1 cellular context compared by ENCODE assay signal in the genomic region with DNA sequence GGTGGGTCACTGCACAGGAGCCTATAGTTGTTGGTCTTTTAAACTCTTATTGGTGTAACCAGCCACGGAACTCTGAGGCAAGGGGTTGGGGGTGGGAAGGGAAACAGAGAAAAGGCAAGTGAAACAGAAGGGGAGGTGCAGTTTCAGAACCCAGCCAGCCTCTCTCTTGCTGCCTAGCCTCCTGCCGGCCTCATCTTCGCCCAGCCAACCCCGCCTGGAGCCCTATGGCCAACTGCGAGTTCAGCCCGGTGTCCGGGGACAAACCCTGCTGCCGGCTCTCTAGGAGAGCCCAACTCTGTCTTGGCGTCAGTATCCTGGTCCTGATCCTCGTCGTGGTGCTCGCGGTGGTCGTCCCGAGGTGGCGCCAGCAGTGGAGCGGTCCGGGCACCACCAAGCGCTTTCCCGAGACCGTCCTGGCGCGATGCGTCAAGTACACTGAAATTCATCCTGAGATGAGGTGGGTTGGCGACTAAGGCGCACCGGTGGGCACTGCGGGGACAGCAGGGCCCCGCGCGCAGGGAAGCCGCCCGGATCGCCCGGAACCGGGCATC.
TF ChIP-seq lines count a peak whose summit lies in the region.

A gene (plus strand): TSS at position 138 of the 551 bp plus-strand sequence. CDS start 87 bp downstream, at position 225.

TF ChIP-seq in GM12878, 131 proteins besides CTCF, POLR2A, EP300 and RAD21 (continued from another document):
- TF ChIP-seq MXI1 (IDR thresholded peaks at IDR 0.05; ENCODE audit: low read depth, low read length) (no peak; the same call in 1 of the 2 replicates), BACH1 (IDR thresholded peaks at IDR 0.05; ENCODE audit: borderline replicate concordance) (0 out of 2 replicates have a peak, but pooled peaks have one; percentile 18), EGR1 (IDR thresholded peaks at IDR 0.05; ENCODE audit: borderline replicate concordance in 1 of 2, low read depth in 2 of 2, low read length in 2 of 2) (peak in 1 of 2 experiments; percentile 29; a peak in 1 of 3 replicates), NR2F1 (conservative IDR thresholded peaks at IDR 0.05) (no peak), CHD1 (IDR thresholded peaks at IDR 0.05; ENCODE audit: low read depth, low read length) (no peak), RELA (IDR thresholded peaks at IDR 0.05; ENCODE audit: borderline replicate concordance, partially characterized antibody) (peak; percentile 15), MYB (IDR thresholded peaks at IDR 0.05; ENCODE audit: borderline replicate concordance, low read depth, low read length) (no peak), EED (IDR thresholded peaks at IDR 0.05; ENCODE audit: low read depth) (no peak), NR2C1 (IDR thresholded peaks at IDR 0.05) (no peak), MTA2 (IDR thresholded peaks at IDR 0.05; ENCODE audit: low read depth) (peak; percentile 26; the same call in 1 of the 2 replicates), JUNB (IDR thresholded peaks at IDR 0.05) (no peak), CBFB (IDR thresholded peaks at IDR 0.05; ENCODE audit: low read depth) (peak; percentile 49; the same call in 1 of the 2 replicates), ETV6 (conservative IDR thresholded peaks at IDR 0.05 in 1 of 2, IDR thresholded peaks at IDR 0.05 in 1 of 2; ENCODE audit: borderline replicate concordance in 1 of 2, low read depth in 1 of 2) (peak in 1 of 2 experiments; percentile 82; a peak in 2 of 4 replicates), IKZF1 (conservative IDR thresholded peaks at IDR 0.05) (peak; percentile 56), WRNIP1 (IDR thresholded peaks at IDR 0.05; ENCODE audit: borderline replicate concordance, low read depth, low read length) (no peak), CREM (IDR thresholded peaks at IDR 0.05; ENCODE audit: low read depth) (no peak), ATF7 (IDR thresholded peaks at IDR 0.05; ENCODE audit: low read depth) (peak; percentile 33; the same call in 1 of the 2 replicates), SMAD5 (IDR thresholded peaks at IDR 0.05; ENCODE audit: low read depth) (no peak), CBX5 (IDR thresholded peaks at IDR 0.05; ENCODE audit: low read depth) (no peak), PML (IDR thresholded peaks at IDR 0.05; ENCODE audit: low read length) (peak; percentile 46; the same call in 1 of the 2 replicates), NBN (IDR thresholded peaks at IDR 0.05) (peak; percentile 46), IKZF2 (IDR thresholded peaks at IDR 0.05) (peak; percentile 20 to 60; a peak in 3 of 4 replicates), TCF12 (IDR thresholded peaks at IDR 0.05; ENCODE audit: low read depth, low read length) (0 out of 2 replicates have a peak, but pooled peaks have one; percentile 4), ZNF24 (IDR thresholded peaks at IDR 0.05) (no peak), CREB1 (IDR thresholded peaks at IDR 0.05; ENCODE audit: low read depth) (no peak), CHD4 (IDR thresholded peaks at IDR 0.05) (no peak), POLR2AphosphoS5 (IDR thresholded peaks at IDR 0.05; ENCODE audit: low read length) (peak; percentile 86)
- TF ChIP-seq, protein P1, sequence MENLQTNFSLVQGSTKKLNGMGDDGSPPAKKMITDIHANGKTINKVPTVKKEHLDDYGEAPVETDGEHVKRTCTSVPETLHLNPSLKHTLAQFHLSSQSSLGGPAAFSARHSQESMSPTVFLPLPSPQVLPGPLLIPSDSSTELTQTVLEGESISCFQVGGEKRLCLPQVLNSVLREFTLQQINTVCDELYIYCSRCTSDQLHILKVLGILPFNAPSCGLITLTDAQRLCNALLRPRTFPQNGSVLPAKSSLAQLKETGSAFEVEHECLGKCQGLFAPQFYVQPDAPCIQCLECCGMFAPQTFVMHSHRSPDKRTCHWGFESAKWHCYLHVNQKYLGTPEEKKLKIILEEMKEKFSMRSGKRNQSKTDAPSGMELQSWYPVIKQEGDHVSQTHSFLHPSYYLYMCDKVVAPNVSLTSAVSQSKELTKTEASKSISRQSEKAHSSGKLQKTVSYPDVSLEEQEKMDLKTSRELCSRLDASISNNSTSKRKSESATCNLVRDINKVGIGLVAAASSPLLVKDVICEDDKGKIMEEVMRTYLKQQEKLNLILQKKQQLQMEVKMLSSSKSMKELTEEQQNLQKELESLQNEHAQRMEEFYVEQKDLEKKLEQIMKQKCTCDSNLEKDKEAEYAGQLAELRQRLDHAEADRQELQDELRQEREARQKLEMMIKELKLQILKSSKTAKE (IDR thresholded peaks at IDR 0.05; ENCODE audit: low read depth, poor library complexity, severe bottlenecking) = no peak
- TF ChIP-seq, protein P2, sequence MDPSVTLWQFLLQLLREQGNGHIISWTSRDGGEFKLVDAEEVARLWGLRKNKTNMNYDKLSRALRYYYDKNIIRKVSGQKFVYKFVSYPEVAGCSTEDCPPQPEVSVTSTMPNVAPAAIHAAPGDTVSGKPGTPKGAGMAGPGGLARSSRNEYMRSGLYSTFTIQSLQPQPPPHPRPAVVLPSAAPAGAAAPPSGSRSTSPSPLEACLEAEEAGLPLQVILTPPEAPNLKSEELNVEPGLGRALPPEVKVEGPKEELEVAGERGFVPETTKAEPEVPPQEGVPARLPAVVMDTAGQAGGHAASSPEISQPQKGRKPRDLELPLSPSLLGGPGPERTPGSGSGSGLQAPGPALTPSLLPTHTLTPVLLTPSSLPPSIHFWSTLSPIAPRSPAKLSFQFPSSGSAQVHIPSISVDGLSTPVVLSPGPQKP (IDR thresholded peaks at IDR 0.05; ENCODE audit: low read depth, low read length) = no peak
- TF ChIP-seq, protein P3, sequence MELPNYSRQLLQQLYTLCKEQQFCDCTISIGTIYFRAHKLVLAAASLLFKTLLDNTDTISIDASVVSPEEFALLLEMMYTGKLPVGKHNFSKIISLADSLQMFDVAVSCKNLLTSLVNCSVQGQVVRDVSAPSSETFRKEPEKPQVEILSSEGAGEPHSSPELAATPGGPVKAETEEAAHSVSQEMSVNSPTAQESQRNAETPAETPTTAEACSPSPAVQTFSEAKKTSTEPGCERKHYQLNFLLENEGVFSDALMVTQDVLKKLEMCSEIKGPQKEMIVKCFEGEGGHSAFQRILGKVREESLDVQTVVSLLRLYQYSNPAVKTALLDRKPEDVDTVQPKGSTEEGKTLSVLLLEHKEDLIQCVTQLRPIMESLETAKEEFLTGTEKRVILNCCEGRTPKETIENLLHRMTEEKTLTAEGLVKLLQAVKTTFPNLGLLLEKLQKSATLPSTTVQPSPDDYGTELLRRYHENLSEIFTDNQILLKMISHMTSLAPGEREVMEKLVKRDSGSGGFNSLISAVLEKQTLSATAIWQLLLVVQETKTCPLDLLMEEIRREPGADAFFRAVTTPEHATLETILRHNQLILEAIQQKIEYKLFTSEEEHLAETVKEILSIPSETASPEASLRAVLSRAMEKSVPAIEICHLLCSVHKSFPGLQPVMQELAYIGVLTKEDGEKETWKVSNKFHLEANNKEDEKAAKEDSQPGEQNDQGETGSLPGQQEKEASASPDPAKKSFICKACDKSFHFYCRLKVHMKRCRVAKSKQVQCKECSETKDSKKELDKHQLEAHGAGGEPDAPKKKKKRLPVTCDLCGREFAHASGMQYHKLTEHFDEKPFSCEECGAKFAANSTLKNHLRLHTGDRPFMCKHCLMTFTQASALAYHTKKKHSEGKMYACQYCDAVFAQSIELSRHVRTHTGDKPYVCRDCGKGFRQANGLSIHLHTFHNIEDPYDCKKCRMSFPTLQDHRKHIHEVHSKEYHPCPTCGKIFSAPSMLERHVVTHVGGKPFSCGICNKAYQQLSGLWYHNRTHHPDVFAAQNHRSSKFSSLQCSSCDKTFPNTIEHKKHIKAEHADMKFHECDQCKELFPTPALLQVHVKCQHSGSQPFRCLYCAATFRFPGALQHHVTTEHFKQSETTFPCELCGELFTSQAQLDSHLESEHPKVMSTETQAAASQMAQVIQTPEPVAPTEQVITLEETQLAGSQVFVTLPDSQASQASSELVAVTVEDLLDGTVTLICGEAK (IDR thresholded peaks at IDR 0.05; ENCODE audit: borderline replicate concordance) = no peak
- TF ChIP-seq, protein P4, sequence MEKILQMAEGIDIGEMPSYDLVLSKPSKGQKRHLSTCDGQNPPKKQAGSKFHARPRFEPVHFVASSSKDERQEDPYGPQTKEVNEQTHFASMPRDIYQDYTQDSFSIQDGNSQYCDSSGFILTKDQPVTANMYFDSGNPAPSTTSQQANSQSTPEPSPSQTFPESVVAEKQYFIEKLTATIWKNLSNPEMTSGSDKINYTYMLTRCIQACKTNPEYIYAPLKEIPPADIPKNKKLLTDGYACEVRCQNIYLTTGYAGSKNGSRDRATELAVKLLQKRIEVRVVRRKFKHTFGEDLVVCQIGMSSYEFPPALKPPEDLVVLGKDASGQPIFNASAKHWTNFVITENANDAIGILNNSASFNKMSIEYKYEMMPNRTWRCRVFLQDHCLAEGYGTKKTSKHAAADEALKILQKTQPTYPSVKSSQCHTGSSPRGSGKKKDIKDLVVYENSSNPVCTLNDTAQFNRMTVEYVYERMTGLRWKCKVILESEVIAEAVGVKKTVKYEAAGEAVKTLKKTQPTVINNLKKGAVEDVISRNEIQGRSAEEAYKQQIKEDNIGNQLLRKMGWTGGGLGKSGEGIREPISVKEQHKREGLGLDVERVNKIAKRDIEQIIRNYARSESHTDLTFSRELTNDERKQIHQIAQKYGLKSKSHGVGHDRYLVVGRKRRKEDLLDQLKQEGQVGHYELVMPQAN (conservative IDR thresholded peaks at IDR 0.05) = peak; percentile 21; the same call in 1 of the 2 replicates
- TF ChIP-seq, protein P5, sequence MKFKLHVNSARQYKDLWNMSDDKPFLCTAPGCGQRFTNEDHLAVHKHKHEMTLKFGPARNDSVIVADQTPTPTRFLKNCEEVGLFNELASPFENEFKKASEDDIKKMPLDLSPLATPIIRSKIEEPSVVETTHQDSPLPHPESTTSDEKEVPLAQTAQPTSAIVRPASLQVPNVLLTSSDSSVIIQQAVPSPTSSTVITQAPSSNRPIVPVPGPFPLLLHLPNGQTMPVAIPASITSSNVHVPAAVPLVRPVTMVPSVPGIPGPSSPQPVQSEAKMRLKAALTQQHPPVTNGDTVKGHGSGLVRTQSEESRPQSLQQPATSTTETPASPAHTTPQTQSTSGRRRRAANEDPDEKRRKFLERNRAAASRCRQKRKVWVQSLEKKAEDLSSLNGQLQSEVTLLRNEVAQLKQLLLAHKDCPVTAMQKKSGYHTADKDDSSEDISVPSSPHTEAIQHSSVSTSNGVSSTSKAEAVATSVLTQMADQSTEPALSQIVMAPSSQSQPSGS (IDR thresholded peaks at IDR 0.05; ENCODE audit: low read length) = no peak
- TF ChIP-seq, protein P6, sequence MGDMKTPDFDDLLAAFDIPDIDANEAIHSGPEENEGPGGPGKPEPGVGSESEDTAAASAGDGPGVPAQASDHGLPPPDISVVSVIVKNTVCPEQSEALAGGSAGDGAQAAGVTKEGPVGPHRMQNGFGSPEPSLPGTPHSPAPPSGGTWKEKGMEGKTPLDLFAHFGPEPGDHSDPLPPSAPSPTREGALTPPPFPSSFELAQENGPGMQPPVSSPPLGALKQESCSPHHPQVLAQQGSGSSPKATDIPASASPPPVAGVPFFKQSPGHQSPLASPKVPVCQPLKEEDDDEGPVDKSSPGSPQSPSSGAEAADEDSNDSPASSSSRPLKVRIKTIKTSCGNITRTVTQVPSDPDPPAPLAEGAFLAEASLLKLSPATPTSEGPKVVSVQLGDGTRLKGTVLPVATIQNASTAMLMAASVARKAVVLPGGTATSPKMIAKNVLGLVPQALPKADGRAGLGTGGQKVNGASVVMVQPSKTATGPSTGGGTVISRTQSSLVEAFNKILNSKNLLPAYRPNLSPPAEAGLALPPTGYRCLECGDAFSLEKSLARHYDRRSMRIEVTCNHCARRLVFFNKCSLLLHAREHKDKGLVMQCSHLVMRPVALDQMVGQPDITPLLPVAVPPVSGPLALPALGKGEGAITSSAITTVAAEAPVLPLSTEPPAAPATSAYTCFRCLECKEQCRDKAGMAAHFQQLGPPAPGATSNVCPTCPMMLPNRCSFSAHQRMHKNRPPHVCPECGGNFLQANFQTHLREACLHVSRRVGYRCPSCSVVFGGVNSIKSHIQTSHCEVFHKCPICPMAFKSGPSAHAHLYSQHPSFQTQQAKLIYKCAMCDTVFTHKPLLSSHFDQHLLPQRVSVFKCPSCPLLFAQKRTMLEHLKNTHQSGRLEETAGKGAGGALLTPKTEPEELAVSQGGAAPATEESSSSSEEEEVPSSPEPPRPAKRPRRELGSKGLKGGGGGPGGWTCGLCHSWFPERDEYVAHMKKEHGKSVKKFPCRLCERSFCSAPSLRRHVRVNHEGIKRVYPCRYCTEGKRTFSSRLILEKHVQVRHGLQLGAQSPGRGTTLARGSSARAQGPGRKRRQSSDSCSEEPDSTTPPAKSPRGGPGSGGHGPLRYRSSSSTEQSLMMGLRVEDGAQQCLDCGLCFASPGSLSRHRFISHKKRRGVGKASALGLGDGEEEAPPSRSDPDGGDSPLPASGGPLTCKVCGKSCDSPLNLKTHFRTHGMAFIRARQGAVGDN (IDR thresholded peaks at IDR 0.05) = peak; percentile 55
- TF ChIP-seq, protein P7, sequence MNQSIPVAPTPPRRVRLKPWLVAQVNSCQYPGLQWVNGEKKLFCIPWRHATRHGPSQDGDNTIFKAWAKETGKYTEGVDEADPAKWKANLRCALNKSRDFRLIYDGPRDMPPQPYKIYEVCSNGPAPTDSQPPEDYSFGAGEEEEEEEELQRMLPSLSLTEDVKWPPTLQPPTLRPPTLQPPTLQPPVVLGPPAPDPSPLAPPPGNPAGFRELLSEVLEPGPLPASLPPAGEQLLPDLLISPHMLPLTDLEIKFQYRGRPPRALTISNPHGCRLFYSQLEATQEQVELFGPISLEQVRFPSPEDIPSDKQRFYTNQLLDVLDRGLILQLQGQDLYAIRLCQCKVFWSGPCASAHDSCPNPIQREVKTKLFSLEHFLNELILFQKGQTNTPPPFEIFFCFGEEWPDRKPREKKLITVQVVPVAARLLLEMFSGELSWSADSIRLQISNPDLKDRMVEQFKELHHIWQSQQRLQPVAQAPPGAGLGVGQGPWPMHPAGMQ (IDR thresholded peaks at IDR 0.05; ENCODE audit: borderline replicate concordance) = no peak
